ENCODE assay signal across 15 cellular contexts in genomic region chr1:222370911-222371717, GRCh38.
DNase-seq lines count a peak whose midpoint lies in the region; ATAC-seq and TF ChIP-seq lines count a peak whose summit lies in the region.
"Had no signal": no experiment of that assay in that cellular context is flagged by ENCODE, and none has a peak within 500 bp of the region (broad histone marks: within the 10 kb centered on the region; RNA-seq: fewer than 3 reads in every experiment).

No MANE protein-coding gene starts in this region.

- peaks cover 17% of the 10 kb centered on the region for H3K4me1 ChIP-seq in adipocyte (ENCODE audit: control insufficient read depth, insufficient read depth, low read length)
- H3K4me1 ChIP-seq: thyroid gland had no signal

- no peak for TF ChIP-seq CTCF in HFF-Myc (IDR thresholded peaks at IDR 0.05; ENCODE audit: low read depth, low read length, missing control alignments)

- DNase-seq in HFF-Myc (ENCODE audit: extremely low read depth, low read depth), result peak; percentile 22
- DNase-seq in adipocyte (ENCODE audit: low read depth), result peak; percentile 86
- DNase-seq in fibroblast of the conjunctiva (ENCODE audit: low read depth), result peak; percentile 33
- peak; percentile 98 for DNase-seq in stromal cell of bone marrow (ENCODE audit: low read depth)
- DNase-seq in ecto neural progenitor cell (ENCODE audit: low spot score), result no peak
- DNase-seq in NCI-H446 treated with DMSO at 0.1 percent for 48 hours (lab: John Stamatoyannopoulos, UW), result no peak
- DNase-seq: activated CD4-positive, alpha-beta T cell treated with anti-CD3 and anti-CD28 coated beads, Interleukin-2, amount 10 ng/mL, durations not matched to agents 7 days and 5 days; Calu3; caudate nucleus; foreskin melanocyte; NCI-H345; thyroid gland had no signal

- no peak for ATAC-seq in GM19035 (IDR thresholded peaks at IDR 0.05; ENCODE audit: unreplicated experiment)
- ATAC-seq: natural killer cell treated with Interleukin-12 subunit alpha and Interleukin-12 subunit beta and Interleukin-15 and Interleukin-18, amount 100 ng/mL, for 72 hours had no signal

- peak overlapping the region; percentile 8 for H3K9ac ChIP-seq in adipocyte (ENCODE audit: low read length)

- H3K4me3 ChIP-seq in HFF-Myc (replicated peaks; ENCODE audit: low read depth, low read length) (no peak overlapping the region), adipocyte (ENCODE audit: low read length) (peak overlapping the region; percentile 48)
- H3K4me3 ChIP-seq: skin epidermis, thyroid gland had no signal

- no peaks in the 10 kb centered on the region for H3K27me3 ChIP-seq in adipocyte (replicated peaks; ENCODE audit: control insufficient read depth, insufficient read depth, low read length)
- H3K27me3 ChIP-seq: thyroid gland had no signal

- H3K9me3 ChIP-seq in adipocyte (ENCODE audit: control insufficient read depth, low read length), result no peaks in the 10 kb centered on the region
- H3K9me3 ChIP-seq: thyroid gland had no signal

- H3K36me3 ChIP-seq in adipocyte (ENCODE audit: control insufficient read depth, insufficient read depth, low read length, severe bottlenecking), result no peaks in the 10 kb centered on the region
- H3K36me3 ChIP-seq: thyroid gland had no signal

Comparison
In these comparisons a context has a peak if more than half of its experiments do, and no peak if none do; other contexts are left out.
1. DNase-seq: peak in HFF-Myc (single experiment), adipocyte (single experiment), fibroblast of the conjunctiva (single experiment) and stromal cell of bone marrow (single experiment); none in ecto neural progenitor cell (single experiment) and NCI-H446 treated with DMSO at 0.1 percent for 48 hours (single experiment).